Comparison of ENCODE assay signal across 9 cellular contexts in the genomic region with DNA sequence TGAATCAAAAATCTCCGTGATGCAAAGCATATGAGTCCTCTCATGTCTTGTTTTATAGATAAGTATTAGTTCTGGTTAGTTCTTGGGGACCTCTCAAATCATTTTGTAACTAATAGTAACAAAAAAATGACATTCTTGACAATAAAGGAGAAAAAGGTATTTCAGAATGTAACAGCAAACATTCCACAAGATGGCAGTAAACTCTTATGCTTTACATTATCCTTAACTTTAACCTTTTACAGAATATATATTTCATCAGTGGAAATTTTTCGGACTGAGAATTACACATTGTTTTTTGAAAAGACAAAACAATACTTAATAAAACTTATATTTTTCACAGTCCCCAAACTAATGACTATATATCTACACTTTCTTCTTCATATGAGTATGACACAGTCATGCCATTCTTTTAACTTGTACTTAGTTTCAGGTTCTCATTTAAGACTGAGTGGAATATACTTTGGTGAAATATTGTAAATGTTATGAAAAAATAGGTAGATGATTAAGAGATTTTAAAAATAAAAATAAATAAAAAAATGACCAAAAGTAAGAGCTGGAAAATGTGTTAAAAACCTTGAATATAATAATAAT.
DNase-seq lines count a peak whose midpoint lies in the region; TF ChIP-seq lines count a peak whose summit lies in the region.
"Had no signal": no experiment of that assay in that cellular context is flagged by ENCODE, and none has a peak within 500 bp of the region (broad histone marks: within the 10 kb centered on the region; RNA-seq: fewer than 3 reads in every experiment).

No MANE protein-coding gene starts in this region.

- H3K9me3 ChIP-seq in SK-N-MC (ENCODE audit: low read depth, low read length) (no peaks in the 10 kb centered on the region), uterus (no peaks in the 10 kb centered on the region)

- H3K4me3 ChIP-seq in SK-N-MC (no peak overlapping the region), uterus (no peak overlapping the region)

- TF ChIP-seq POLR2A in uterus (IDR thresholded peaks at IDR 0.05), result no peak

- TF ChIP-seq CTCF in uterus (IDR thresholded peaks at IDR 0.05), result no peak

- no peak overlapping the region for H3K4me3 Mint-ChIP-seq in activated T-cell treated with anti-CD3 and anti-CD28 coated beads, Interleukin-2, amount 50 U/mL, for 24 hours

- no peaks in the 10 kb centered on the region for H3K36me3 ChIP-seq in SK-N-MC (ENCODE audit: insufficient read depth, low read length)
- H3K36me3 ChIP-seq in uterus, result no peaks in the 10 kb centered on the region

- no peaks in the 10 kb centered on the region for H3K27me3 ChIP-seq in uterus

- no peaks in the 10 kb centered on the region for H3K27me3 Mint-ChIP-seq in activated T-cell treated with anti-CD3 and anti-CD28 coated beads, Interleukin-2, amount 50 U/mL, for 24 hours

- H3K4me1 Mint-ChIP-seq in activated T-cell treated with anti-CD3 and anti-CD28 coated beads, Interleukin-2, amount 50 U/mL, for 24 hours (ENCODE audit: low read depth), result no peaks in the 10 kb centered on the region

- H3K27ac ChIP-seq in SK-N-MC, result no peak overlapping the region
- H3K27ac ChIP-seq in uterus, result no peak overlapping the region

- H3K27ac Mint-ChIP-seq in activated T-cell treated with anti-CD3 and anti-CD28 coated beads, Interleukin-2, amount 50 U/mL, for 24 hours, result no peak overlapping the region

- H3K9me3 Mint-ChIP-seq in activated T-cell treated with anti-CD3 and anti-CD28 coated beads, Interleukin-2, amount 50 U/mL, for 24 hours, result no peaks in the 10 kb centered on the region

- no peaks in the 10 kb centered on the region for H3K36me3 Mint-ChIP-seq in activated T-cell treated with anti-CD3 and anti-CD28 coated beads, Interleukin-2, amount 50 U/mL, for 24 hours (ENCODE audit: low read depth)

- DNase-seq in COLO829 (ENCODE audit: low spot score) (peak; percentile 14), HT-29 (ENCODE audit: low spot score) (peak; percentile 41), SK-N-MC (ENCODE audit: low read depth, low spot score) (peak; percentile 50), glomerular visceral epithelial cell (ENCODE audit: extremely low spot score) (peak; percentile 22), uterus (no peak), ureter (ENCODE audit: low spot score) (no peak), iPS-NIHi11 (ENCODE audit: low spot score) (no peak)
- DNase-seq in activated T-cell treated with anti-CD3 and anti-CD28 coated beads, Interleukin-2, amount 50 U/mL, for 24 hours, result no peak
- DNase-seq: SHP77 had no signal

- H3K9ac ChIP-seq in SK-N-MC (ENCODE audit: insufficient read length), result no peak overlapping the region

- no peaks in the 10 kb centered on the region for H3K4me1 ChIP-seq in uterus

- intact Hi-C loops in uterus (cut with DNase I; ENCODE audit: low total_unique reads), result no loop called here

Comparison
In these comparisons a context has a peak if more than half of its experiments do, and no peak if none do; other contexts are left out.
1. DNase-seq: peak in COLO829 (single experiment), HT-29 (single experiment), SK-N-MC (single experiment) and glomerular visceral epithelial cell (single experiment); none in uterus (0 of 2), activated T-cell treated with anti-CD3 and anti-CD28 coated beads, Interleukin-2, amount 50 U/mL, for 24 hours (single experiment), ureter (single experiment) and iPS-NIHi11 (single experiment).